22 cellular contexts compared by ENCODE assay signal in the genomic region with DNA sequence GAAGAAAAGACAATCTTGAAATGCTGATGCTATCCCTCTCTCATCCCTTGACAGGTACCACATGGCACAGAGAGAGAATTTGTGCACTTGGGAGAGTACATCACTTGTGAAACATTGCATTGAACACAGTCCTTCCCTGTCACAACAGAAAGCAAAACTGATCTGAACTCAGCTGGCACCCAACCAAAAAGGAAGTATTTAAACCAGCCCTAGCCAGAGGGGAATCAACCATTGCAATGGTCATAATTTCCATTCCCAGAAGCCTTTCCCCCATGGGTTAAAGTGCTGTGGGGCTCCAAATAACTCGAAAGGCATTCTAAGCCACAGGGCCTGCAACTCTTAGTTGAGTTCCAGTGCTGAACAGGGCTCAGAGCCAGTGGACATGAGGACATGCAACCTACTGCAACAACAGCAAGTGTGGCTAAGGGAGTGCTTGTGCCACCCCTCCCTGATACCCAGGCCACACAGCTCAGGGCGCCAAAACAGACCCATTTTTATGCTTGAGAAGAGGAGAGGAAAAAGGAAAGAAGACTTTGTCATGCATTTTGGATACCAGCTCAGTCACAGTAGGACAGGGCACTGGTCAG.
DNase-seq lines count a peak whose midpoint lies in the region; ATAC-seq, FAIRE-seq and TF ChIP-seq lines count a peak whose summit lies in the region.
"Had no signal": no experiment of that assay in that cellular context is flagged by ENCODE, and none has a peak within 500 bp of the region (broad histone marks: within the 10 kb centered on the region; RNA-seq: fewer than 3 reads in every experiment).

No MANE protein-coding gene starts in this region.

- no peaks in the 10 kb centered on the region for H3K27me3 ChIP-seq in breast epithelium
- H3K27me3 ChIP-seq in bronchial epithelial cell (ENCODE audit: control insufficient read depth, insufficient read depth, low read length), result no peaks in the 10 kb centered on the region
- H3K27me3 ChIP-seq: ascending aorta, colonic mucosa, MG63 had no signal

- no peaks in the 10 kb centered on the region for H3K4me1 Mint-ChIP-seq in MCF 10A (ENCODE audit: insufficient read depth, unreplicated experiment)
- H3K4me1 Mint-ChIP-seq: immature natural killer cell, memory B cell, nephron progenitor cell had no signal

- no peaks in the 10 kb centered on the region for H3K4me1 ChIP-seq in breast epithelium
- H3K4me1 ChIP-seq: ascending aorta, colonic mucosa had no signal

- BruUV-seq in MCF 10A (replicated peaks; lab: Mats Ljungman, UMichigan), result no TSS peak

- H3K36me3 Mint-ChIP-seq in MCF 10A (ENCODE audit: insufficient read depth, unreplicated experiment), result no peaks in the 10 kb centered on the region
- H3K36me3 Mint-ChIP-seq: memory B cell had no signal

- TF ChIP-seq CTCF in MCF 10A (IDR thresholded peaks at IDR 0.05; ENCODE audit: unreplicated experiment) (no peak), breast epithelium (IDR thresholded peaks at IDR 0.05) (no peak), bronchial epithelial cell (IDR thresholded peaks at IDR 0.05; ENCODE audit: insufficient read depth, low read length, severe bottlenecking) (no peak)

- intact Hi-C loops in MCF 10A (cut with micrococcal nuclease) (no loop called here), breast epithelium (cut with DNase I; ENCODE audit: low total_unique reads) (no loop called here), posterior cingulate gyrus (cut with DNase I) (no loop called here)

- peak overlapping the region; percentile 1 for H3K27ac Mint-ChIP-seq in MCF 10A (ENCODE audit: low read depth, unreplicated experiment)
- H3K27ac Mint-ChIP-seq: H9; immature natural killer cell; memory B cell; nephron progenitor cell; stimulated activated naive CD8-positive, alpha-beta T cell treated with anti-CD3 and anti-CD28 coated beads, Interleukin-15, Interleukin-2, amounts not matched to agents 100 ng/mL and 50 ng/mL, for 24 hours; T-helper 1 cell treated with Interleukin-12 subunit alpha and Interleukin-12 subunit beta and Interleukin-4 antibody, amounts not matched to agents 30 μg/mL and 1 μg/mL, for 36 hours had no signal

- POLR2A ChIA-PET in MCF 10A (lab: Yijun Ruan, JAX), result no interaction called here

- ATAC-seq in HG02885 (IDR thresholded peaks at IDR 0.05; ENCODE audit: poor library complexity, unreplicated experiment) (no peak), GM21447 (IDR thresholded peaks at IDR 0.05; ENCODE audit: unreplicated experiment) (no peak)

- H3K36me3 ChIP-seq in breast epithelium (no peaks in the 10 kb centered on the region), bronchial epithelial cell (ENCODE audit: control insufficient read depth, insufficient read depth, low read length) (no peaks in the 10 kb centered on the region)
- H3K36me3 ChIP-seq: ascending aorta, colonic mucosa, MG63 had no signal

- no peak for FAIRE-seq in bronchial epithelial cell (lab: Jason Lieb, UNC)
- FAIRE-seq: urothelium cell line had no signal

- CTCF ChIA-PET in MCF 10A (lab: Yijun Ruan, JAX), result no interaction called here

- no peak overlapping the region for H3K4me3 Mint-ChIP-seq in MCF 10A (ENCODE audit: unreplicated experiment)
- H3K4me3 Mint-ChIP-seq: H9; immature natural killer cell; memory B cell; nephron progenitor cell; stimulated activated naive CD8-positive, alpha-beta T cell treated with anti-CD3 and anti-CD28 coated beads, Interleukin-15, Interleukin-2, amounts not matched to agents 100 ng/mL and 50 ng/mL, for 24 hours; T-helper 1 cell treated with Interleukin-12 subunit alpha and Interleukin-12 subunit beta and Interleukin-4 antibody, amounts not matched to agents 30 μg/mL and 1 μg/mL, for 36 hours had no signal

- H3K27ac ChIP-seq in breast epithelium, result no peak overlapping the region
- H3K27ac ChIP-seq: ascending aorta, colonic mucosa, epithelial cell of prostate, RWPE1 had no signal

- H3K4me3 ChIP-seq in breast epithelium (no peak overlapping the region), bronchial epithelial cell (ENCODE audit: low read depth, low read length) (no peak overlapping the region)
- H3K4me3 ChIP-seq: ascending aorta, colonic mucosa, MG63 had no signal

- H3K9me3 ChIP-seq in breast epithelium, result no peaks in the 10 kb centered on the region
- H3K9me3 ChIP-seq: ascending aorta, colonic mucosa had no signal

- H3K27me3 Mint-ChIP-seq in MCF 10A (ENCODE audit: insufficient read depth, unreplicated experiment), result no peaks in the 10 kb centered on the region
- H3K27me3 Mint-ChIP-seq: memory B cell; stimulated activated naive CD8-positive, alpha-beta T cell treated with anti-CD3 and anti-CD28 coated beads, Interleukin-15, Interleukin-2, amounts not matched to agents 100 ng/mL and 50 ng/mL, for 24 hours had no signal

- DNase-seq in MCF 10A (ENCODE audit: unreplicated experiment) (peak; percentile 25), breast epithelium (ENCODE audit: low spot score in 2 of 2) (no peak), NOMO-1 treated with DMSO at 0.1 percent for 48 hours (lab: John Stamatoyannopoulos, UW; ENCODE audit: unreplicated experiment) (peak; percentile 46), bronchial epithelial cell (ENCODE audit: low read depth) (peak; percentile 8), posterior cingulate gyrus (no peak), GM19240 (ENCODE audit: insufficient read length, low spot score) (no peak)
- DNase-seq: activated gamma-delta T cell, colonic mucosa, H9, immature natural killer cell, MG63, NCI-H526, nephron progenitor cell had no signal

- TF ChIP-seq POLR2A in breast epithelium (IDR thresholded peaks at IDR 0.05), result no peak

- peaks cover 11% of the 10 kb centered on the region for H3K9me3 Mint-ChIP-seq in MCF 10A (ENCODE audit: unreplicated experiment)
- H3K9me3 Mint-ChIP-seq: nephron progenitor cell had no signal

Comparison
In these comparisons a context has a peak if more than half of its experiments do, and no peak if none do; other contexts are left out.
1. DNase-seq: peak in MCF 10A (single experiment), NOMO-1 treated with DMSO at 0.1 percent for 48 hours (single experiment) and bronchial epithelial cell (single experiment); none in breast epithelium (0 of 2), posterior cingulate gyrus (0 of 10) and GM19240 (single experiment).